In genomic region chr16:66161942-66162341, GRCh38 we compare ENCODE assay signal across 20 cellular contexts.
"Had no signal": no experiment of that assay in that cellular context is flagged by ENCODE, and none has a peak within 500 bp of the region (broad histone marks: within the 10 kb centered on the region; RNA-seq: fewer than 3 reads in every experiment).

No MANE protein-coding gene starts in this region.

- H3K36me3 ChIP-seq: esophagus squamous epithelium, tibial artery, WERI-Rb-1 had no signal

- H3K27me3 Mint-ChIP-seq: activated naive CD8-positive, alpha-beta T cell treated with anti-CD3 and anti-CD28 coated beads for 36 hours had no signal

- H3K27ac ChIP-seq: esophagus squamous epithelium, tibial artery, WERI-Rb-1 had no signal

- H3K36me3 Mint-ChIP-seq: activated naive CD8-positive, alpha-beta T cell treated with anti-CD3 and anti-CD28 coated beads for 36 hours; mesothelial cell of epicardium had no signal

- ATAC-seq: activated CD8-positive, alpha-beta T cell treated with anti-CD3 and anti-CD28 coated beads for 36 hours; activated T-helper 17 cell treated with anti-CD3 and anti-CD28 coated beads, Interleukin-2, amount 50 U/mL, for 72 hours; left lobe of liver had no signal

- H3K4me1 ChIP-seq: esophagus squamous epithelium had no signal

- DNase-seq: activated CD8-positive, alpha-beta T cell treated with anti-CD3 and anti-CD28 coated beads for 36 hours; activated naive CD4-positive, alpha-beta T cell; activated naive CD8-positive, alpha-beta T cell treated with anti-CD3 and anti-CD28 coated beads for 36 hours; activated T-cell treated with anti-CD3 and anti-CD28 coated beads, Interleukin-2, amount 50 U/mL, for 1 hour; amniotic stem cell; dermis blood vessel endothelial cell; effector memory CD4-positive, alpha-beta T cell; esophagus squamous epithelium; glutamatergic neuron; hippocampal formation; occipital lobe; retina; stimulated activated naive CD4-positive, alpha-beta T cell treated with Interleukin-2 at 50 U/mL for 16 hours; T-helper 2 cell; WERI-Rb-1 had no signal

- H3K27ac Mint-ChIP-seq: activated CD8-positive, alpha-beta T cell treated with anti-CD3 and anti-CD28 coated beads for 36 hours; activated naive CD8-positive, alpha-beta T cell treated with anti-CD3 and anti-CD28 coated beads for 36 hours; activated T-helper 17 cell treated with anti-CD3 and anti-CD28 coated beads, Interleukin-2, amount 50 U/mL, for 72 hours had no signal

- H3K4me3 ChIP-seq: esophagus squamous epithelium, lung, tibial artery had no signal

- H3K4me1 Mint-ChIP-seq: activated naive CD8-positive, alpha-beta T cell treated with anti-CD3 and anti-CD28 coated beads for 36 hours; activated T-helper 17 cell treated with anti-CD3 and anti-CD28 coated beads, Interleukin-2, amount 50 U/mL, for 72 hours had no signal

- H3K9me3 Mint-ChIP-seq: activated CD8-positive, alpha-beta T cell treated with anti-CD3 and anti-CD28 coated beads for 36 hours; activated naive CD8-positive, alpha-beta T cell treated with anti-CD3 and anti-CD28 coated beads for 36 hours; activated T-helper 17 cell treated with anti-CD3 and anti-CD28 coated beads, Interleukin-2, amount 50 U/mL, for 72 hours had no signal

- H3K9me3 ChIP-seq: esophagus squamous epithelium, tibial artery had no signal

- H3K4me3 Mint-ChIP-seq: activated CD8-positive, alpha-beta T cell treated with anti-CD3 and anti-CD28 coated beads for 36 hours; activated naive CD8-positive, alpha-beta T cell treated with anti-CD3 and anti-CD28 coated beads for 36 hours; activated T-helper 17 cell treated with anti-CD3 and anti-CD28 coated beads, Interleukin-2, amount 50 U/mL, for 72 hours; mesothelial cell of epicardium had no signal
